In the genomic region with DNA sequence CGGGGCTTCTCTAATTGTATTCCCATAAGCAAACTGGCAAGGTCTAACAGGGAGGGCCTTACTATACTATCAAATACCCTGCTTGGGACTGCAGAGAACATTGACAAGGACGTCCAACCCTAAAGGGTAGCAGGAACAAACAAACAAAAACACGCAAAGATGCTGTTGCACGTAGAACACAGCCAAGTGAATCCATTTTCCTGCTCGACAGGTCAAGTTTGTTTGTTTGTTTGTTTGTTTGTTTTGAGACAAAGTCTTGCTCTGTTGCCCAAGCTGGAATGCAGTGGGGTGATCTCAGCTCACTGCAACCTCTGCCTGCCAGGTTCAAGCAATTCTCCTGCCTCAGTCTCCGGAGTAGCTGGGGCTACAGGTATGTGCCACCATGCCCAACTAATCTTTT, we compare ENCODE assay signal across 24 cellular contexts.
"Had no signal": no experiment of that assay in that cellular context is flagged by ENCODE, and none has a peak within 500 bp of the region (broad histone marks: within the 10 kb centered on the region; RNA-seq: fewer than 3 reads in every experiment).

No MANE protein-coding gene starts in this region.

- H3K27ac ChIP-seq: colonic mucosa, KMS-11, PC-9 had no signal

- H3K4me1 ChIP-seq: colonic mucosa had no signal

- H3K9me3 ChIP-seq: colonic mucosa, MG63 had no signal

- DNase-seq: activated CD4-positive, alpha-beta T cell treated with anti-CD3 and anti-CD28 coated beads for 4 hours; activated CD8-positive, alpha-beta memory T cell treated with anti-CD3 and anti-CD28 coated beads, Interleukin-2, amount 50 U/mL, for 4 hours; activated CD8-positive, alpha-beta T cell treated with anti-CD3 and anti-CD28 coated beads for 36 hours; activated gamma-delta T cell treated with Interleukin-2 at 50 U/mL for 16 hours; activated naive CD4-positive, alpha-beta T cell treated with anti-CD3 and anti-CD28 coated beads, Interleukin-2, amount 10 ng/mL, durations not matched to agents 7 days and 5 days; activated naive CD8-positive, alpha-beta T cell treated with anti-CD3 and anti-CD28 coated beads for 36 hours; activated T-cell treated with anti-CD3 and anti-CD28 coated beads, Interleukin-2, amount 50 U/mL, for 72 hours; colonic mucosa; MG63; MV-4-11; NCI-H1092 treated with DMSO at 0.1 percent for 48 hours; NCI-H1694; NCI-H2029; NCI-H345; NCI-H510A; NCI-H526 treated with DMSO at 0.1 percent for 48 hours; NCI-H82; PC-9; SIG-M5; T-cell; T-helper 2 cell; T1000 had no signal

- H3K4me2 ChIP-seq: KMS-11, PC-9 had no signal

- H2AFZ ChIP-seq: PC-9 had no signal

- H3K4me3 Mint-ChIP-seq: activated CD8-positive, alpha-beta T cell treated with anti-CD3 and anti-CD28 coated beads for 36 hours; activated naive CD4-positive, alpha-beta T cell treated with anti-CD3 and anti-CD28 coated beads, Interleukin-2, amount 10 ng/mL, durations not matched to agents 7 days and 5 days; activated naive CD8-positive, alpha-beta T cell treated with anti-CD3 and anti-CD28 coated beads for 36 hours; activated T-cell treated with anti-CD3 and anti-CD28 coated beads, Interleukin-2, amount 50 U/mL, for 72 hours; T-cell had no signal

- H3K27me3 ChIP-seq: colonic mucosa, MG63 had no signal

- H3K27me3 Mint-ChIP-seq: activated CD8-positive, alpha-beta T cell treated with anti-CD3 and anti-CD28 coated beads for 36 hours; activated naive CD4-positive, alpha-beta T cell treated with anti-CD3 and anti-CD28 coated beads, Interleukin-2, amount 10 ng/mL, durations not matched to agents 7 days and 5 days; activated naive CD8-positive, alpha-beta T cell treated with anti-CD3 and anti-CD28 coated beads for 36 hours; T-cell had no signal

- H3K9me3 Mint-ChIP-seq: activated CD8-positive, alpha-beta T cell treated with anti-CD3 and anti-CD28 coated beads for 36 hours; activated naive CD4-positive, alpha-beta T cell treated with anti-CD3 and anti-CD28 coated beads, Interleukin-2, amount 10 ng/mL, durations not matched to agents 7 days and 5 days; activated naive CD8-positive, alpha-beta T cell treated with anti-CD3 and anti-CD28 coated beads for 36 hours; activated T-cell treated with anti-CD3 and anti-CD28 coated beads, Interleukin-2, amount 50 U/mL, for 72 hours; activated T-helper 2 cell treated with anti-CD3 and anti-CD28 coated beads, Interferon-gamma antibody, Interleukin-2, Interleukin-4, amounts not matched to agents 10 μg/mL and 5 μg/mL and 100 μg/mL, durations not matched to agents 14 hours and 24 hours and 36 hours; T-cell had no signal

- H3K9ac ChIP-seq: KMS-11 had no signal

- H3K27ac Mint-ChIP-seq: activated naive CD4-positive, alpha-beta T cell treated with anti-CD3 and anti-CD28 coated beads, Interleukin-2, amount 10 ng/mL, durations not matched to agents 7 days and 5 days; activated naive CD8-positive, alpha-beta T cell treated with anti-CD3 and anti-CD28 coated beads for 36 hours; activated T-cell treated with anti-CD3 and anti-CD28 coated beads, Interleukin-2, amount 50 U/mL, for 72 hours; activated T-helper 2 cell treated with anti-CD3 and anti-CD28 coated beads, Interferon-gamma antibody, Interleukin-2, Interleukin-4, amounts not matched to agents 10 μg/mL and 5 μg/mL and 100 μg/mL, durations not matched to agents 14 hours and 24 hours and 36 hours had no signal

- H3K4me3 ChIP-seq: colonic mucosa, MG63, PC-9 had no signal

- ATAC-seq: activated CD8-positive, alpha-beta T cell treated with anti-CD3 and anti-CD28 coated beads for 36 hours; activated T-cell treated with anti-CD3 and anti-CD28 coated beads, Interleukin-2, amount 50 U/mL, for 72 hours; T-cell had no signal
